Comparison of ENCODE assay signal across 21 cellular contexts in the genomic region with DNA sequence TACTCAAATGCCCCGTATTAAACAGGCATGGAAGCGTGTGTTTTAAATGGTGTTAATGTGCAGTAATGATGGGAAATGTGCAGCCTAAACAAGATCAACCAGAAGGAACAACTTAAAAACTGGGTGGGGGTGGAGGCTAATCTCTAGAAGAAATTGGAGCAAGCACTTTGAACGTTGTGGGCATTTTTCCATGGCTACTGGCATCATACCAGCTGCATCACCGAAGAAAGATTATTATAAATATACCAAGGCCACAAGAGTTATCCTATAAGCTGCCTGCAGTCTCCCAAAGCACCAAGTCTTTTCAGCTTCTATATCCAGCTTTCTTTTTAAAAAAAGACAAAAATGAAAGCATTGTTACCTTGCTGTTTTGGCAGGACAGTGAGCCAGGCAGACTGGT.
"Had no signal": no experiment of that assay in that cellular context is flagged by ENCODE, and none has a peak within 500 bp of the region (broad histone marks: within the 10 kb centered on the region; RNA-seq: fewer than 3 reads in every experiment).

No MANE protein-coding gene starts in this region.

- ATAC-seq: K562 had no signal

- DNase-seq: Kasumi-1, MM.1S, NCI-H1092 treated with DMSO at 0.1 percent for 48 hours, NCI-H1436, NCI-H187, NCI-H2029, NCI-H2081 treated with DMSO at 0.1 percent for 48 hours, NCI-H2171, NCI-H226, NCI-H510A, NCI-H524 treated with DMSO at 0.1 percent for 48 hours, NCI-H69, NCI-H774, Right ventricle myocardium superior, RPMI8226, SIG-M5 had no signal

- H3K36me3 ChIP-seq: SJSA1 had no signal

- H3K4me3 ChIP-seq: K562, SJSA1, SK-N-MC had no signal

- H3K27me3 ChIP-seq: SJSA1 had no signal

- H3K4me3 Mint-ChIP-seq: IgD-negative memory B cell had no signal

- H3K4me1 ChIP-seq: SJSA1 had no signal

- H3K27ac Mint-ChIP-seq: IgD-negative memory B cell had no signal

- H3K27me3 Mint-ChIP-seq: IgD-negative memory B cell had no signal

- H3K27ac ChIP-seq: HL-60, SJSA1, SK-N-MC had no signal

- H3K4me1 Mint-ChIP-seq: IgD-negative memory B cell had no signal
